1 cellular context compared by ENCODE assay signal in the genomic region with DNA sequence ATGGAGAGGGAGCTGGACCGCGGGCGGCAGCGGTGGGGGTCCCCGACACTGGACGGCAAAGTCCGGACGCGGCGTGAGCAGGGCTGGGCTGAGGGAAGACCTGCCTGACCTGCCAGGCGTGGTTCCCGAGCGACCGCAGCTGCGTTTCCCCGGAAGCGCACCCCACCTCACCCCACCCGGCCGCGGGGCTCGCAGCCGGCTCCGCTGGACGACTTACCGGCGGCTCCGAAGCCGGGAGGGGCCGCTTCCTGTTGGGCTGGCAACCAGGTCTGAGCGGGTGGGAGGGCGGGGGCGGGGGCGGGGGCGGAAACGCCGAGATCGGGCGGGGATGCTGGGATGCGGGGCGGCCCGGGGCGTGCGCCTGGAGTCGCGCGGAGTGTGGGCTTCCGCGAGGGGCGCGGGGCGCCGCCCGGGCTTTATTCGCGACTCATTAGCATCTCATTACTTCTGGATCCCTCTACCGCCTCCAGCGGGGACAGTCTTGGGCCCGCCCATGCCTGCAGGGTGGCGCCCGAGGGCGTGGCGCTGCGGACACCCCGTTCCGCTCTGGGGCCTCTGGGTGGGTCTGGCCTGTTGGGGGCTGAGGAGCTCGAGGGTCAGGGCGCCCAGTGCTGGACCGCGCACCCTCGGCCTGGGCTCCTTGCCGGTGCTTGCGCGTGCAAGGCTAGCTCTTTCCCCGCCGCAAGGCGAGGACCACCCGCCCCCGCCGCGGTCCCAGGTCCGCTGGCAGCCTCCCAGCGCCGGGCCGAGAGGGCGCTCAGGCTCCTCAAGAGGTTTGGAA.
TF ChIP-seq lines count a peak whose summit lies in the region.

A gene with protein sequence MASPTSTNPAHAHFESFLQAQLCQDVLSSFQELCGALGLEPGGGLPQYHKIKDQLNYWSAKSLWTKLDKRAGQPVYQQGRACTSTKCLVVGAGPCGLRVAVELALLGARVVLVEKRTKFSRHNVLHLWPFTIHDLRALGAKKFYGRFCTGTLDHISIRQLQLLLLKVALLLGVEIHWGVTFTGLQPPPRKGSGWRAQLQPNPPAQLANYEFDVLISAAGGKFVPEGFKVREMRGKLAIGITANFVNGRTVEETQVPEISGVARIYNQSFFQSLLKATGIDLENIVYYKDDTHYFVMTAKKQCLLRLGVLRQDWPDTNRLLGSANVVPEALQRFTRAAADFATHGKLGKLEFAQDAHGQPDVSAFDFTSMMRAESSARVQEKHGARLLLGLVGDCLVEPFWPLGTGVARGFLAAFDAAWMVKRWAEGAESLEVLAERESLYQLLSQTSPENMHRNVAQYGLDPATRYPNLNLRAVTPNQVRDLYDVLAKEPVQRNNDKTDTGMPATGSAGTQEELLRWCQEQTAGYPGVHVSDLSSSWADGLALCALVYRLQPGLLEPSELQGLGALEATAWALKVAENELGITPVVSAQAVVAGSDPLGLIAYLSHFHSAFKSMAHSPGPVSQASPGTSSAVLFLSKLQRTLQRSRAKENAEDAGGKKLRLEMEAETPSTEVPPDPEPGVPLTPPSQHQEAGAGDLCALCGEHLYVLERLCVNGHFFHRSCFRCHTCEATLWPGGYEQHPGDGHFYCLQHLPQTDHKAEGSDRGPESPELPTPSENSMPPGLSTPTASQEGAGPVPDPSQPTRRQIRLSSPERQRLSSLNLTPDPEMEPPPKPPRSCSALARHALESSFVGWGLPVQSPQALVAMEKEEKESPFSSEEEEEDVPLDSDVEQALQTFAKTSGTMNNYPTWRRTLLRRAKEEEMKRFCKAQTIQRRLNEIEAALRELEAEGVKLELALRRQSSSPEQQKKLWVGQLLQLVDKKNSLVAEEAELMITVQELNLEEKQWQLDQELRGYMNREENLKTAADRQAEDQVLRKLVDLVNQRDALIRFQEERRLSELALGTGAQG (minus strand): TSS at position 271 of the 781 bp plus-strand sequence. CDS start 1,576 bp downstream, outside the sequence.

TF ChIP-seq in HepG2, 621 proteins besides CTCF, POLR2A, EP300 and RAD21 (continued from another document and continues in another):
- TF ChIP-seq, protein P1, sequence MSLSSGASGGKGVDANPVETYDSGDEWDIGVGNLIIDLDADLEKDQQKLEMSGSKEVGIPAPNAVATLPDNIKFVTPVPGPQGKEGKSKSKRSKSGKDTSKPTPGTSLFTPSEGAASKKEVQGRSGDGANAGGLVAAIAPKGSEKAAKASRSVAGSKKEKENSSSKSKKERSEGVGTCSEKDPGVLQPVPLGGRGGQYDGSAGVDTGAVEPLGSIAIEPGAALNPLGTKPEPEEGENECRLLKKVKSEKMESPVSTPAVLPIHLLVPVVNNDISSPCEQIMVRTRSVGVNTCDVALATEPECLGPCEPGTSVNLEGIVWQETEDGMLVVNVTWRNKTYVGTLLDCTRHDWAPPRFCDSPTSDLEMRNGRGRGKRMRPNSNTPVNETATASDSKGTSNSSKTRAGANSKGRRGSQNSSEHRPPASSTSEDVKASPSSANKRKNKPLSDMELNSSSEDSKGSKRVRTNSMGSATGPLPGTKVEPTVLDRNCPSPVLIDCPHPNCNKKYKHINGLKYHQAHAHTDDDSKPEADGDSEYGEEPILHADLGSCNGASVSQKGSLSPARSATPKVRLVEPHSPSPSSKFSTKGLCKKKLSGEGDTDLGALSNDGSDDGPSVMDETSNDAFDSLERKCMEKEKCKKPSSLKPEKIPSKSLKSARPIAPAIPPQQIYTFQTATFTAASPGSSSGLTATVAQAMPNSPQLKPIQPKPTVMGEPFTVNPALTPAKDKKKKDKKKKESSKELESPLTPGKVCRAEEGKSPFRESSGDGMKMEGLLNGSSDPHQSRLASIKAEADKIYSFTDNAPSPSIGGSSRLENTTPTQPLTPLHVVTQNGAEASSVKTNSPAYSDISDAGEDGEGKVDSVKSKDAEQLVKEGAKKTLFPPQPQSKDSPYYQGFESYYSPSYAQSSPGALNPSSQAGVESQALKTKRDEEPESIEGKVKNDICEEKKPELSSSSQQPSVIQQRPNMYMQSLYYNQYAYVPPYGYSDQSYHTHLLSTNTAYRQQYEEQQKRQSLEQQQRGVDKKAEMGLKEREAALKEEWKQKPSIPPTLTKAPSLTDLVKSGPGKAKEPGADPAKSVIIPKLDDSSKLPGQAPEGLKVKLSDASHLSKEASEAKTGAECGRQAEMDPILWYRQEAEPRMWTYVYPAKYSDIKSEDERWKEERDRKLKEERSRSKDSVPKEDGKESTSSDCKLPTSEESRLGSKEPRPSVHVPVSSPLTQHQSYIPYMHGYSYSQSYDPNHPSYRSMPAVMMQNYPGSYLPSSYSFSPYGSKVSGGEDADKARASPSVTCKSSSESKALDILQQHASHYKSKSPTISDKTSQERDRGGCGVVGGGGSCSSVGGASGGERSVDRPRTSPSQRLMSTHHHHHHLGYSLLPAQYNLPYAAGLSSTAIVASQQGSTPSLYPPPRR (CRISPR knock-in tag; IDR thresholded peaks at IDR 0.05; ENCODE audit: borderline replicate concordance) = peak; percentile 24; the same call in 1 of the 2 replicates
- no peak for TF ChIP-seq ZBTB42 (CRISPR knock-in tag; IDR thresholded peaks at IDR 0.05)
- TF ChIP-seq JUNB (CRISPR knock-in tag; IDR thresholded peaks at IDR 0.05; ENCODE audit: borderline replicate concordance) = no peak
- TF ChIP-seq BORCS8-MEF2B (CRISPR knock-in tag; IDR thresholded peaks at IDR 0.05) = no peak
- no peak for TF ChIP-seq NFKBIZ (CRISPR knock-in tag; IDR thresholded peaks at IDR 0.05)
- TF ChIP-seq ZNF232 (CRISPR knock-in tag; IDR thresholded peaks at IDR 0.05; ENCODE audit: borderline replicate concordance) = no peak
- no peak for TF ChIP-seq TCF7L2 (IDR thresholded peaks at IDR 0.05; ENCODE audit: low read depth, low read length)
- TF ChIP-seq ZIK1 (CRISPR knock-in tag; IDR thresholded peaks at IDR 0.05; ENCODE audit: borderline replicate concordance, low read depth) = 0 out of 2 replicates have a peak, but pooled peaks have one; percentile 11
- TF ChIP-seq FOXC1 (CRISPR knock-in tag; IDR thresholded peaks at IDR 0.05; ENCODE audit: borderline replicate concordance) = no peak
- no peak for TF ChIP-seq ZNF20 (CRISPR knock-in tag; IDR thresholded peaks at IDR 0.05)
- TF ChIP-seq ZNF883 (CRISPR knock-in tag; IDR thresholded peaks at IDR 0.05; ENCODE audit: not compliant biosample characterization) = no peak
- TF ChIP-seq ZNF225 (CRISPR knock-in tag; IDR thresholded peaks at IDR 0.05) = no peak
- no peak for TF ChIP-seq TCF7 (IDR thresholded peaks at IDR 0.05; ENCODE audit: low read depth)
- TF ChIP-seq, protein P2, sequence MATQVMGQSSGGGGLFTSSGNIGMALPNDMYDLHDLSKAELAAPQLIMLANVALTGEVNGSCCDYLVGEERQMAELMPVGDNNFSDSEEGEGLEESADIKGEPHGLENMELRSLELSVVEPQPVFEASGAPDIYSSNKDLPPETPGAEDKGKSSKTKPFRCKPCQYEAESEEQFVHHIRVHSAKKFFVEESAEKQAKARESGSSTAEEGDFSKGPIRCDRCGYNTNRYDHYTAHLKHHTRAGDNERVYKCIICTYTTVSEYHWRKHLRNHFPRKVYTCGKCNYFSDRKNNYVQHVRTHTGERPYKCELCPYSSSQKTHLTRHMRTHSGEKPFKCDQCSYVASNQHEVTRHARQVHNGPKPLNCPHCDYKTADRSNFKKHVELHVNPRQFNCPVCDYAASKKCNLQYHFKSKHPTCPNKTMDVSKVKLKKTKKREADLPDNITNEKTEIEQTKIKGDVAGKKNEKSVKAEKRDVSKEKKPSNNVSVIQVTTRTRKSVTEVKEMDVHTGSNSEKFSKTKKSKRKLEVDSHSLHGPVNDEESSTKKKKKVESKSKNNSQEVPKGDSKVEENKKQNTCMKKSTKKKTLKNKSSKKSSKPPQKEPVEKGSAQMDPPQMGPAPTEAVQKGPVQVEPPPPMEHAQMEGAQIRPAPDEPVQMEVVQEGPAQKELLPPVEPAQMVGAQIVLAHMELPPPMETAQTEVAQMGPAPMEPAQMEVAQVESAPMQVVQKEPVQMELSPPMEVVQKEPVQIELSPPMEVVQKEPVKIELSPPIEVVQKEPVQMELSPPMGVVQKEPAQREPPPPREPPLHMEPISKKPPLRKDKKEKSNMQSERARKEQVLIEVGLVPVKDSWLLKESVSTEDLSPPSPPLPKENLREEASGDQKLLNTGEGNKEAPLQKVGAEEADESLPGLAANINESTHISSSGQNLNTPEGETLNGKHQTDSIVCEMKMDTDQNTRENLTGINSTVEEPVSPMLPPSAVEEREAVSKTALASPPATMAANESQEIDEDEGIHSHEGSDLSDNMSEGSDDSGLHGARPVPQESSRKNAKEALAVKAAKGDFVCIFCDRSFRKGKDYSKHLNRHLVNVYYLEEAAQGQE (IDR thresholded peaks at IDR 0.05; ENCODE audit: borderline replicate concordance in 1 of 2, low read depth in 1 of 2, low read length in 2 of 2) = no peak
- no peak for TF ChIP-seq ZNF460 (CRISPR knock-in tag; IDR thresholded peaks at IDR 0.05; ENCODE audit: borderline replicate concordance)
- TF ChIP-seq, protein P3, sequence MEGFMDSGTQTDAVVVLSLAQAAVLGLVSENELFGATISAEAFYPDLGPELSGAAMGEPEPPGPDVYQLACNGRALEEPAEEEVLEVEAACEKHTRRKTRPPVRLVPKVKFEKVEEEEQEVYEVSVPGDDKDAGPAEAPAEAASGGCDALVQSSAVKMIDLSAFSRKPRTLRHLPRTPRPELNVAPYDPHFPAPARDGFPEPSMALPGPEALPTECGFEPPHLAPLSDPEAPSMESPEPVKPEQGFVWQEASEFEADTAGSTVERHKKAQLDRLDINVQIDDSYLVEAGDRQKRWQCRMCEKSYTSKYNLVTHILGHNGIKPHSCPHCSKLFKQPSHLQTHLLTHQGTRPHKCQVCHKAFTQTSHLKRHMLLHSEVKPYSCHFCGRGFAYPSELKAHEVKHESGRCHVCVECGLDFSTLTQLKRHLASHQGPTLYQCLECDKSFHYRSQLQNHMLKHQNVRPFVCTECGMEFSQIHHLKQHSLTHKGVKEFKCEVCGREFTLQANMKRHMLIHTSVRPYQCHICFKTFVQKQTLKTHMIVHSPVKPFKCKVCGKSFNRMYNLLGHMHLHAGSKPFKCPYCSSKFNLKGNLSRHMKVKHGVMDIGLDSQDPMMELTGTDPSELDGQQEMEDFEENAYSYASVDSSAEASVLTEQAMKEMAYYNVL (CRISPR knock-in tag; IDR thresholded peaks at IDR 0.05; ENCODE audit: borderline replicate concordance) = peak; percentile 33; the same call in 1 of the 2 replicates
- TF ChIP-seq, protein P4, sequence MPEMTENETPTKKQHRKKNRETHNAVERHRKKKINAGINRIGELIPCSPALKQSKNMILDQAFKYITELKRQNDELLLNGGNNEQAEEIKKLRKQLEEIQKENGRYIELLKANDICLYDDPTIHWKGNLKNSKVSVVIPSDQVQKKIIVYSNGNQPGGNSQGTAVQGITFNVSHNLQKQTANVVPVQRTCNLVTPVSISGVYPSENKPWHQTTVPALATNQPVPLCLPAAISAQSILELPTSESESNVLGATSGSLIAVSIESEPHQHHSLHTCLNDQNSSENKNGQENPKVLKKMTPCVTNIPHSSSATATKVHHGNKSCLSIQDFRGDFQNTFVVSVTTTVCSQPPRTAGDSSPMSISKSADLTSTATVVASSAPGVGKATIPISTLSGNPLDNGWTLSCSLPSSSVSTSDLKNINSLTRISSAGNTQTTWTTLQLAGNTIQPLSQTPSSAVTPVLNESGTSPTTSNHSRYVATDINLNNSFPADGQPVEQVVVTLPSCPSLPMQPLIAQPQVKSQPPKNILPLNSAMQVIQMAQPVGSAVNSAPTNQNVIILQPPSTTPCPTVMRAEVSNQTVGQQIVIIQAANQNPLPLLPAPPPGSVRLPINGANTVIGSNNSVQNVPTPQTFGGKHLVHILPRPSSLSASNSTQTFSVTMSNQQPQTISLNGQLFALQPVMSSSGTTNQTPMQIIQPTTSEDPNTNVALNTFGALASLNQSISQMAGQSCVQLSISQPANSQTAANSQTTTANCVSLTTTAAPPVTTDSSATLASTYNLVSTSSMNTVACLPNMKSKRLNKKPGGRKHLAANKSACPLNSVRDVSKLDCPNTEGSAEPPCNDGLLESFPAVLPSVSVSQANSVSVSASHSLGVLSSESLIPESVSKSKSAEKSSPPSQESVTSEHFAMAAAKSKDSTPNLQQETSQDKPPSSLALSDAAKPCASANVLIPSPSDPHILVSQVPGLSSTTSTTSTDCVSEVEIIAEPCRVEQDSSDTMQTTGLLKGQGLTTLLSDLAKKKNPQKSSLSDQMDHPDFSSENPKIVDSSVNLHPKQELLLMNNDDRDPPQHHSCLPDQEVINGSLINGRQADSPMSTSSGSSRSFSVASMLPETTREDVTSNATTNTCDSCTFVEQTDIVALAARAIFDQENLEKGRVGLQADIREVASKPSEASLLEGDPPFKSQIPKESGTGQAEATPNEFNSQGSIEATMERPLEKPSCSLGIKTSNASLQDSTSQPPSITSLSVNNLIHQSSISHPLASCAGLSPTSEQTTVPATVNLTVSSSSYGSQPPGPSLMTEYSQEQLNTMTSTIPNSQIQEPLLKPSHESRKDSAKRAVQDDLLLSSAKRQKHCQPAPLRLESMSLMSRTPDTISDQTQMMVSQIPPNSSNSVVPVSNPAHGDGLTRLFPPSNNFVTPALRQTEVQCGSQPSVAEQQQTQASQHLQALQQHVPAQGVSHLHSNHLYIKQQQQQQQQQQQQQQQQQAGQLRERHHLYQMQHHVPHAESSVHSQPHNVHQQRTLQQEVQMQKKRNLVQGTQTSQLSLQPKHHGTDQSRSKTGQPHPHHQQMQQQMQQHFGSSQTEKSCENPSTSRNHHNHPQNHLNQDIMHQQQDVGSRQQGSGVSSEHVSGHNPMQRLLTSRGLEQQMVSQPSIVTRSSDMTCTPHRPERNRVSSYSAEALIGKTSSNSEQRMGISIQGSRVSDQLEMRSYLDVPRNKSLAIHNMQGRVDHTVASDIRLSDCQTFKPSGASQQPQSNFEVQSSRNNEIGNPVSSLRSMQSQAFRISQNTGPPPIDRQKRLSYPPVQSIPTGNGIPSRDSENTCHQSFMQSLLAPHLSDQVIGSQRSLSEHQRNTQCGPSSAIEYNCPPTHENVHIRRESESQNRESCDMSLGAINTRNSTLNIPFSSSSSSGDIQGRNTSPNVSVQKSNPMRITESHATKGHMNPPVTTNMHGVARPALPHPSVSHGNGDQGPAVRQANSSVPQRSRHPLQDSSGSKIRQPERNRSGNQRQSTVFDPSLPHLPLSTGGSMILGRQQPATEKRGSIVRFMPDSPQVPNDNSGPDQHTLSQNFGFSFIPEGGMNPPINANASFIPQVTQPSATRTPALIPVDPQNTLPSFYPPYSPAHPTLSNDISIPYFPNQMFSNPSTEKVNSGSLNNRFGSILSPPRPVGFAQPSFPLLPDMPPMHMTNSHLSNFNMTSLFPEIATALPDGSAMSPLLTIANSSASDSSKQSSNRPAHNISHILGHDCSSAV (CRISPR knock-in tag; IDR thresholded peaks at IDR 0.05; ENCODE audit: borderline replicate concordance) = no peak
- TF ChIP-seq ZBTB8A (CRISPR knock-in tag; IDR thresholded peaks at IDR 0.05; ENCODE audit: borderline replicate concordance, low read depth) = no peak
- no peak for TF ChIP-seq ZNF709 (CRISPR knock-in tag; IDR thresholded peaks at IDR 0.05)
- TF ChIP-seq ZNF577 (CRISPR knock-in tag; IDR thresholded peaks at IDR 0.05; ENCODE audit: borderline replicate concordance, low read depth) = no peak
- TF ChIP-seq, protein P5, sequence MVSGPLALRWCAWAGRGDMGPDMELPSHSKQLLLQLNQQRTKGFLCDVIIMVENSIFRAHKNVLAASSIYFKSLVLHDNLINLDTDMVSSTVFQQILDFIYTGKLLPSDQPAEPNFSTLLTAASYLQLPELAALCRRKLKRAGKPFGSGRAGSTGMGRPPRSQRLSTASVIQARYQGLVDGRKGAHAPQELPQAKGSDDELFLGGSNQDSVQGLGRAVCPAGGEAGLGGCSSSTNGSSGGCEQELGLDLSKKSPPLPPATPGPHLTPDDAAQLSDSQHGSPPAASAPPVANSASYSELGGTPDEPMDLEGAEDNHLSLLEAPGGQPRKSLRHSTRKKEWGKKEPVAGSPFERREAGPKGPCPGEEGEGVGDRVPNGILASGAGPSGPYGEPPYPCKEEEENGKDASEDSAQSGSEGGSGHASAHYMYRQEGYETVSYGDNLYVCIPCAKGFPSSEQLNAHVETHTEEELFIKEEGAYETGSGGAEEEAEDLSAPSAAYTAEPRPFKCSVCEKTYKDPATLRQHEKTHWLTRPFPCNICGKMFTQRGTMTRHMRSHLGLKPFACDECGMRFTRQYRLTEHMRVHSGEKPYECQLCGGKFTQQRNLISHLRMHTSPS (CRISPR knock-in tag; IDR thresholded peaks at IDR 0.05; ENCODE audit: low read depth) = no peak
- TF ChIP-seq MBNL3 (CRISPR knock-in tag; conservative IDR thresholded peaks at IDR 0.05) = no peak
- TF ChIP-seq DNMT3B (CRISPR knock-in tag; conservative IDR thresholded peaks at IDR 0.05) = no peak
- TF ChIP-seq ZNF589 (CRISPR knock-in tag; conservative IDR thresholded peaks at IDR 0.05) = no peak
